In the genomic region with DNA sequence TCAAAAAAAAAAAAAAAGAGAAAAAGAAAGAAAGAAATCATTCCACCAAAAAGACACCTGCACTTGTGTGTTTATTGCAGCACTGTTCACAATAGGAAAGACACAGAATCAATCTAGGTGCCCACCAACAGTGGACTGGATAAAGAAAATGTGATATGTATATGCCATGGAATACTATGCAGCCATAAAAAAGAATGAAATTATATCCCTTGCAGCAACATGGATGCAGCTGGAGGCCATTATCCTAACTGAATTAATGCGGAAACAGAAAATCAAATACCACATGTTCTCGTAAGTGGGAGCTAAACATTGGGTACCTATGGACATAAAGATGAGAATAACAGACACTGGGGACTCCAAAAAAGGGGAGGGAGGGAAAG, we compare ENCODE assay signal across 11 cellular contexts. TPM values are rescaled to one million over a fixed set of nuclear protein-coding genes. Genes with fewer than 3 reads are reported as not detected.
"Had no signal": no experiment of that assay in that cellular context is flagged by ENCODE, and none has a peak within 500 bp of the region (broad histone marks: within the 10 kb centered on the region; RNA-seq: fewer than 3 reads in every experiment).

No MANE protein-coding gene starts in this region.

- DNase-seq: GM23248, GOT3, H9, HCEC 1CT, HFFc6, KG1 had no signal

- FAIRE-seq: H54, HepG2 had no signal

- H3K4me3 Mint-ChIP-seq: H9, HFFc6, IgD-negative memory B cell had no signal

- H2AFZ ChIP-seq: GM23248 had no signal

- H3K9me3 Mint-ChIP-seq: H9, HFFc6, IgD-negative memory B cell had no signal

- H3K9ac ChIP-seq: GM23248 had no signal

- H3K36me3 Mint-ChIP-seq: IgD-negative memory B cell had no signal

- H3K27ac ChIP-seq: GM23248, HL-60 had no signal

- H3K4me3 ChIP-seq: GM23248 had no signal

- H3K27ac Mint-ChIP-seq: H9, HFFc6, IgD-negative memory B cell had no signal

RNA-seq across cellular contexts. Expression of a gene that starts 5.7 kb away (rescaled TPM):
- total RNA-seq: GM23248, H9, HepG2, HFFc6, HT1080 had no signal
- polyA plus RNA-seq: GM23248, HepG2, IgD-negative memory B cell had no signal

RNA-seq across cellular contexts. Expression of a gene that starts 6.4 kb away (rescaled TPM):
- total RNA-seq: GM23248 had no signal
- polyA plus RNA-seq: GM23248, IgD-negative memory B cell had no signal

RNA-seq across cellular contexts. Expression of a gene that starts 13.8 kb away (rescaled TPM):
- total RNA-seq: GM23248, HepG2 had no signal
- polyA plus RNA-seq: HepG2, IgD-negative memory B cell had no signal
